In the genomic region with DNA sequence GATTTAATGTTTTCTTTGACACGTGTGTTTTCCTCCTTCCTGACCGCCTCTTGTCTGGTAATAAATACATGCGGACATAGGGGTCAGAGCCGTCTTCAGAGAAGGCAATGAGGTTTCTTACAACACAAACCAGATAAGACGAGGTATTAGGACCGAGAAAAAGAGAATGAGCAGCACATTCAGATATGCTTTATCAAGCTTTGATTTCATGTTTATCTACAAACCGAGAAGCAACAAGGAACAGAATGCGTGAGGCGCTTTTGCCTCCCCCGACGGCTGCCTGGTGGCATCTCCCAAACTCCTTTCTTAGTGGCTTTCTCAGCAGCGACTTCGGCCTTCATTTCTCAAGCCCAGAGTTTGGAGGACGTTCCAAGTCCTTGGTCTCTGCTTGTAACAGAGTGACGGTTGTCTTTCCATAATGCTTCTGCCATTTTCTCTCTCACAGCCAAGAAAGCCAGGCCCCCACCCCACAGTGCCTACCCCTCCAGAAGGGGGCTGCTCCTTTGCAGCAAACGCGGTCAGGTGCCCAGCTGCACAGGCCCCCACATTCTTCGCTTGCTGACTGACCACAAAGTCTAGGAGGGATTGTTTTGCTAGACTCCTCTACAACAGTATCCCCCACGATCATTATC, we compare ENCODE assay signal across 23 cellular contexts. TPM values are rescaled to one million over a fixed set of nuclear protein-coding genes. Genes with fewer than 3 reads are reported as not detected.
DNase-seq lines count a peak whose midpoint lies in the region; ATAC-seq, FAIRE-seq and TF ChIP-seq lines count a peak whose summit lies in the region.
"Had no signal": no experiment of that assay in that cellular context is flagged by ENCODE, and none has a peak within 500 bp of the region (broad histone marks: within the 10 kb centered on the region; RNA-seq: fewer than 3 reads in every experiment).

No MANE protein-coding gene starts in this region.

- H2BK120ac ChIP-seq in neuronal stem cell (ENCODE audit: low read depth, low read length) = no peak overlapping the region

- H4K8ac ChIP-seq in neuronal stem cell (ENCODE audit: low read depth, low read length) = no peak overlapping the region

- WGBS in GM12878 (ENCODE audit: insufficient coverage, insufficient replicate concordance, low lambda C conversion rate, missing lambda C conversion rate) = 97% methylated on average over 19 of the region's 19 CpGs
- WGBS in neuronal stem cell (ENCODE audit: extremely low coverage in 2 of 2, insufficient read length in 2 of 2, insufficient replicate concordance in 1 of 2), 2 donors = no CpG with 5 or more reads among the region's 19 CpGs

- H3K27me3 ChIP-seq in GM12878 (replicated peaks in 1 of 2; ENCODE audit: control insufficient read depth in 2 of 2, insufficient read depth in 2 of 2, low read length in 1 of 2) (no peaks in the 10 kb centered on the region), neuronal stem cell (ENCODE audit: control insufficient read depth in 3 of 3, insufficient read depth in 3 of 3, low read depth in 1 of 3, low read length in 3 of 3) (no peaks in the 10 kb centered on the region)
- H3K27me3 ChIP-seq in naive thymus-derived CD4-positive, alpha-beta T cell (ENCODE audit: control insufficient read depth in 2 of 2, insufficient read depth in 2 of 2, low read length in 2 of 2) = no peaks in the 10 kb centered on the region

- peak overlapping the region; percentile 1 for H3K27ac Mint-ChIP-seq in activated naive CD4-positive, alpha-beta T cell treated with anti-CD3 and anti-CD28 coated beads, Interleukin-2, amount 10 ng/mL, durations not matched to agents 7 days and 5 days
- H3K27ac Mint-ChIP-seq in activated naive CD4-positive, alpha-beta T cell treated with anti-CD3 and anti-CD28 coated beads, Interleukin-2, amount 50 U/mL, for 72 hours = peak overlapping the region in 1 of 2 donors; percentile 73
- H3K27ac Mint-ChIP-seq in naive thymus-derived CD4-positive, alpha-beta T cell = peak overlapping the region in 4 of 9 donors; percentile 13 to 62 (median 37)

- DNase-seq in activated naive CD4-positive, alpha-beta T cell treated with anti-CD3 and anti-CD28 coated beads, Interleukin-2, amount 10 ng/mL, durations not matched to agents 7 days and 5 days = no peak
- no peak for DNase-seq in activated naive CD4-positive, alpha-beta T cell treated with anti-CD3 and anti-CD28 coated beads, Interleukin-2, amount 50 U/mL, for 72 hours (ENCODE audit: low spot score in 2 of 2)
- no peak for DNase-seq in GM12878 (ENCODE audit: low read depth, low spot score)
- DNase-seq in neuronal stem cell (ENCODE audit: low spot score) = no peak
- DNase-seq in H4 (ENCODE audit: low spot score) = no peak
- no peak for DNase-seq in NCI-H2227 treated with DMSO at 0.1 percent for 48 hours (lab: John Stamatoyannopoulos, UW)
- DNase-seq in naive thymus-derived CD4-positive, alpha-beta T cell = no peak
- DNase-seq: DMS53, GDM1, NCI-H1105, NCI-H146, NCI-H2029 treated with DMSO at 0.1 percent for 48 hours, NCI-H345, NCI-H524 treated with DMSO at 0.1 percent for 48 hours, NCI-H82, SIG-M5, SK-N-SH had no signal

- no peak overlapping the region for H2BK12ac ChIP-seq in neuronal stem cell (ENCODE audit: low read length)

- no peak overlapping the region for H3K4ac ChIP-seq in neuronal stem cell (ENCODE audit: low read length)

- in situ Hi-C loops in GM12878 (cut with MboI) = no loop called here

- H3K4me1 Mint-ChIP-seq in activated naive CD4-positive, alpha-beta T cell treated with anti-CD3 and anti-CD28 coated beads, Interleukin-2, amount 10 ng/mL, durations not matched to agents 7 days and 5 days = peaks cover under 1% of the 10 kb centered on the region
- peaks cover 0 to 9% (median 3%) of the 10 kb centered on the region in 7 donors for H3K4me1 Mint-ChIP-seq in naive thymus-derived CD4-positive, alpha-beta T cell

- ATAC-seq in activated naive CD4-positive, alpha-beta T cell treated with anti-CD3 and anti-CD28 coated beads, Interleukin-2, amount 50 U/mL, for 72 hours = no peak
- no peak for ATAC-seq in GM12878
- no peak for ATAC-seq in naive thymus-derived CD4-positive, alpha-beta T cell
- ATAC-seq: HepG2, Panc1 had no signal

- RAD21 ChIA-PET in GM12878 (lab: Charles Lee; ENCODE audit: unreplicated experiment) = no interaction called here

- no peaks in the 10 kb centered on the region for H3K4me1 ChIP-seq in GM12878 (ENCODE audit: control insufficient read depth, insufficient read depth, low read length)
- no peaks in the 10 kb centered on the region for H3K4me1 ChIP-seq in neuronal stem cell (ENCODE audit: control insufficient read depth in 2 of 2, insufficient read depth in 1 of 2, low read depth in 1 of 2, low read length in 2 of 2)
- no peaks in the 10 kb centered on the region for H3K4me1 ChIP-seq in naive thymus-derived CD4-positive, alpha-beta T cell (ENCODE audit: control insufficient read depth in 2 of 2, insufficient read depth in 2 of 2, low read length in 2 of 2)

- H3K36me3 Mint-ChIP-seq in activated naive CD4-positive, alpha-beta T cell treated with anti-CD3 and anti-CD28 coated beads, Interleukin-2, amount 10 ng/mL, durations not matched to agents 7 days and 5 days = peaks cover 72% of the 10 kb centered on the region
- H3K36me3 Mint-ChIP-seq in activated naive CD4-positive, alpha-beta T cell treated with anti-CD3 and anti-CD28 coated beads, Interleukin-2, amount 50 U/mL, for 72 hours = peaks cover 21 to 28% of the 10 kb centered on the region in 2 donors
- peaks cover 8 to 54% (median 35%) of the 10 kb centered on the region in 5 donors for H3K36me3 Mint-ChIP-seq in naive thymus-derived CD4-positive, alpha-beta T cell

- H3K4me3 ChIP-seq in GM12878 = no peak overlapping the region
- no peak overlapping the region for H3K4me3 ChIP-seq in neuronal stem cell (ENCODE audit: low read length in 2 of 2)
- no peak overlapping the region for H3K4me3 ChIP-seq in naive thymus-derived CD4-positive, alpha-beta T cell (ENCODE audit: low read length)

- no peaks in the 10 kb centered on the region for H3K9me3 Mint-ChIP-seq in activated naive CD4-positive, alpha-beta T cell treated with anti-CD3 and anti-CD28 coated beads, Interleukin-2, amount 10 ng/mL, durations not matched to agents 7 days and 5 days
- H3K9me3 Mint-ChIP-seq in activated naive CD4-positive, alpha-beta T cell treated with anti-CD3 and anti-CD28 coated beads, Interleukin-2, amount 50 U/mL, for 72 hours = no peaks in the 10 kb centered on the region
- H3K9me3 Mint-ChIP-seq in naive thymus-derived CD4-positive, alpha-beta T cell = peaks cover 0 to 5% (median 0%) of the 10 kb centered on the region in 11 donors

- peaks cover 13 to 24% of the 10 kb centered on the region in 2 experiments for H3K36me3 ChIP-seq in GM12878 (ENCODE audit: control insufficient read depth in 2 of 2, insufficient read depth in 2 of 2, low read length in 1 of 2)
- H3K36me3 ChIP-seq in neuronal stem cell (replicated peaks in 1 of 2; ENCODE audit: control insufficient read depth in 2 of 2, insufficient read depth in 2 of 2, low read length in 2 of 2) = peaks cover 18 to 58% of the 10 kb centered on the region in 2 donors
- peaks cover 15 to 91% (median 36%) of the 10 kb centered on the region in 3 experiments for H3K36me3 ChIP-seq in naive thymus-derived CD4-positive, alpha-beta T cell (ENCODE audit: control insufficient read depth in 2 of 3, insufficient read depth in 3 of 3, low read length in 3 of 3)

- TF ChIP-seq CTCF in GM12878 (IDR thresholded peaks at IDR 0.05 in 2 of 3, conservative IDR thresholded peaks at IDR 0.05 in 1 of 3; ENCODE audit: control insufficient read depth in 2 of 3, extremely low read depth in 1 of 3, insufficient read depth in 1 of 3, low read depth in 3 of 3, low read length in 3 of 3) = no peak

- no peak for TF ChIP-seq POLR2A in GM12878 (IDR thresholded peaks at IDR 0.05; ENCODE audit: low read depth, low read length)

- TF ChIP-seq EP300 in GM12878 (IDR thresholded peaks at IDR 0.05; ENCODE audit: borderline replicate concordance in 1 of 2, control insufficient read depth in 1 of 2, low read depth in 2 of 2, low read length in 2 of 2) = no peak

- H3K9ac ChIP-seq in GM12878 (ENCODE audit: control insufficient read depth, insufficient read depth, low read length) = no peak overlapping the region
- H3K9ac ChIP-seq in neuronal stem cell (ENCODE audit: low read depth, low read length, poor library complexity) = no peak overlapping the region
- H3K9ac ChIP-seq: KMS-11, SK-N-SH had no signal

- no peaks in the 10 kb centered on the region for H3K79me2 ChIP-seq in GM12878 (ENCODE audit: control insufficient read depth, insufficient read depth, low read length)

- SMC1A ChIA-PET in GM12878 (lab: Charles Lee; ENCODE audit: uncharacterized antibody, unreplicated experiment) = no interaction called here

- H3K9me3 ChIP-seq in GM12878 (replicated peaks; ENCODE audit: control insufficient read depth, insufficient read depth, low read length) (no peaks in the 10 kb centered on the region), neuronal stem cell (replicated peaks in 1 of 2; ENCODE audit: control insufficient read depth in 2 of 2, insufficient read depth in 1 of 2, low read depth in 1 of 2, low read length in 2 of 2) (no peaks in the 10 kb centered on the region)
- H3K9me3 ChIP-seq in naive thymus-derived CD4-positive, alpha-beta T cell (ENCODE audit: control insufficient read depth in 2 of 3, low read length in 3 of 3) = no peaks in the 10 kb centered on the region
- H3K9me3 ChIP-seq: SK-N-SH had no signal

- H2AK5ac ChIP-seq in neuronal stem cell (ENCODE audit: low read depth, low read length) = no peak overlapping the region

- H3K18ac ChIP-seq in neuronal stem cell (ENCODE audit: low read length) = no peak overlapping the region

- no peak for FAIRE-seq in GM12878 (lab: Jason Lieb, UNC)
- FAIRE-seq: A204.1, H54, HepG2 had no signal

- H4K91ac ChIP-seq in neuronal stem cell (ENCODE audit: low read depth, low read length, poor library complexity) = no peak overlapping the region

- H3K27ac ChIP-seq in GM12878 (ENCODE audit: control insufficient read depth, insufficient read depth) = no peak overlapping the region
- no peak overlapping the region for H3K27ac ChIP-seq in neuronal stem cell (replicated peaks; ENCODE audit: low read length)
- no peak overlapping the region for H3K27ac ChIP-seq in naive thymus-derived CD4-positive, alpha-beta T cell (ENCODE audit: low read depth, low read length)
- H3K27ac ChIP-seq: C4-2B, KMS-11 had no signal

- H2BK15ac ChIP-seq in neuronal stem cell (ENCODE audit: low read length) = no peak overlapping the region

- H3K79me1 ChIP-seq in neuronal stem cell (ENCODE audit: low read depth, low read length) = no peaks in the 10 kb centered on the region

- peak overlapping the region; percentile 17 for H3K23ac ChIP-seq in neuronal stem cell (ENCODE audit: low read depth, low read length, poor library complexity)

- no peaks in the 10 kb centered on the region for H3K27me3 Mint-ChIP-seq in activated naive CD4-positive, alpha-beta T cell treated with anti-CD3 and anti-CD28 coated beads, Interleukin-2, amount 10 ng/mL, durations not matched to agents 7 days and 5 days
- H3K27me3 Mint-ChIP-seq in naive thymus-derived CD4-positive, alpha-beta T cell = no peaks in the 10 kb centered on the region

- no TSS peak for BruUV-seq in GM12878 (replicated peaks; lab: Mats Ljungman, UMichigan)

- no peak overlapping the region for H2AFZ ChIP-seq in GM12878 (ENCODE audit: control insufficient read depth, low read depth, low read length)
- H2AFZ ChIP-seq in neuronal stem cell (ENCODE audit: low read length) = no peak overlapping the region

- POLR2A ChIA-PET in GM12878 (lab: Charles Lee) = interaction anchor here (0.6 kb wide), 1 partner anchor 127 kb away, joined by 3 read pairs; no protein-coding TSS in a partner anchor
- POLR2A ChIA-PET in naive thymus-derived CD4-positive, alpha-beta T cell (lab: Charles Lee) = no interaction called here

- TF ChIP-seq RAD21 in GM12878 (IDR thresholded peaks at IDR 0.05; ENCODE audit: insufficient read depth, low read depth, low read length) = no peak

- H3K4me2 ChIP-seq in GM12878 (ENCODE audit: control insufficient read depth, insufficient read depth) (no peak overlapping the region), neuronal stem cell (ENCODE audit: insufficient read depth, low read length, poor library complexity, severe bottlenecking) (no peak overlapping the region)
- H3K4me2 ChIP-seq: KMS-11, SK-N-SH had no signal

- H3K4me3 Mint-ChIP-seq in activated naive CD4-positive, alpha-beta T cell treated with anti-CD3 and anti-CD28 coated beads, Interleukin-2, amount 10 ng/mL, durations not matched to agents 7 days and 5 days = no peak overlapping the region
- no peak overlapping the region for H3K4me3 Mint-ChIP-seq in naive thymus-derived CD4-positive, alpha-beta T cell

- intact Hi-C loops in GM12878 (cut with micrococcal nuclease; ENCODE audit: unreplicated experiment) = no loop called here
- intact Hi-C loops in naive thymus-derived CD4-positive, alpha-beta T cell (cut with micrococcal nuclease) = no loop called here

- H4K20me1 ChIP-seq in GM12878 (ENCODE audit: control insufficient read depth, insufficient read depth) = no peaks in the 10 kb centered on the region

- H3K14ac ChIP-seq in neuronal stem cell (ENCODE audit: low read length) = no peak overlapping the region

- CTCF ChIA-PET in activated naive CD4-positive, alpha-beta T cell treated with anti-CD3 and anti-CD28 coated beads, Interleukin-2, amount 10 ng/mL, durations not matched to agents 7 days and 5 days (lab: Charles Lee) = no interaction called here
- CTCF ChIA-PET in GM12878 (lab: Yijun Ruan, JAX) = no interaction called here
- CTCF ChIA-PET in naive thymus-derived CD4-positive, alpha-beta T cell (lab: Charles Lee) = no interaction called here

- no peak overlapping the region for H2BK5ac ChIP-seq in neuronal stem cell (ENCODE audit: low read length)

RNA-seq across cellular contexts. Expression of a gene that starts 32.6 kb away (rescaled TPM):
- 100 to 1,000 TPM; 129 to 205 TPM for total RNA-seq in activated naive CD4-positive, alpha-beta T cell treated with anti-CD3 and anti-CD28 coated beads, Interleukin-2, amount 50 U/mL, for 72 hours
- 56.7 and 59.9 TPM in 2 replicates for total RNA-seq in GM12878 (2013; cell fraction: nucleolus; rRNA removed)
- total RNA-seq in GM12878 (2014; rRNA removed) (36.1 and 36.9 TPM in 2 replicates), GM12878 (2014; rRNA removed; fragmentation: Illumina TruSeq; extraction: Trizol) (48.2 and 48.6 TPM in 2 replicates), GM12878 (2021) (67.2 and 78.2 TPM in 2 replicates)
- polyA plus RNA-seq in GM12878 (2011; ENCODE audit: low read depth) = 18.6 TPM
- polyA plus RNA-seq in GM12878 (2011; rRNA removed) (44.0 and 56.1 TPM in 2 replicates), GM12878 (2014; fragmentation: Illumina TruSeq; extraction: Trizol) (52.9 and 56.3 TPM in 2 replicates), GM12878 (2014; fragmentation: Nextera tagmentation; extraction: Ambion mirVana) (10 to 100 TPM; 11.2 to 27.9 TPM), GM12878 (2014; rRNA removed) (46.4 and 49.9 TPM in 2 replicates), GM12878 (2016; fragmentation: Nextera tagmentation; extraction: Ambion mirVana) (10 to 100 TPM; 68.9 to 74.0 TPM)
- polyA plus RNA-seq in GM12878 (2011; cell fraction: cytosol; rRNA removed) = 37.0 and 37.2 TPM in 2 replicates
- polyA plus RNA-seq in GM12878 (2011; cell fraction: nucleus; rRNA removed) = 37.7 and 50.7 TPM in 2 replicates
- polyA plus RNA-seq in GM12878 (2012) = 24.4 and 28.3 TPM in 2 replicates
- polyA minus RNA-seq in GM12878 (2011; rRNA and poly(A)+ RNA removed) = 107 and 117 TPM in 2 replicates
- 18.9 and 23.1 TPM in 2 replicates for polyA minus RNA-seq in GM12878 (2011; cell fraction: cytosol; rRNA and poly(A)+ RNA removed)
- polyA minus RNA-seq in GM12878 (2011; cell fraction: nucleus; rRNA and poly(A)+ RNA removed) = 42.8 and 70.3 TPM in 2 replicates
- 31.3 TPM for polyA plus RNA-seq in neuronal stem cell (2013, experiment 1 of 2)
- polyA plus RNA-seq in neuronal stem cell (2013, experiment 2 of 2) = 33.0 TPM
- total RNA-seq in H4 (2014; rRNA removed; shearing (Covaris generic)) = 26.0 and 29.3 TPM in 2 replicates
- total RNA-seq in naive thymus-derived CD4-positive, alpha-beta T cell = 10 to 100 TPM in 1 of 5 experiments, 1 to 10 TPM in 4; 6.0 to 88.7 (median 8.8) TPM
- 1 to 10 TPM; 1.3 to 2.4 TPM for polyA plus RNA-seq in naive thymus-derived CD4-positive, alpha-beta T cell
